In the genomic region with DNA sequence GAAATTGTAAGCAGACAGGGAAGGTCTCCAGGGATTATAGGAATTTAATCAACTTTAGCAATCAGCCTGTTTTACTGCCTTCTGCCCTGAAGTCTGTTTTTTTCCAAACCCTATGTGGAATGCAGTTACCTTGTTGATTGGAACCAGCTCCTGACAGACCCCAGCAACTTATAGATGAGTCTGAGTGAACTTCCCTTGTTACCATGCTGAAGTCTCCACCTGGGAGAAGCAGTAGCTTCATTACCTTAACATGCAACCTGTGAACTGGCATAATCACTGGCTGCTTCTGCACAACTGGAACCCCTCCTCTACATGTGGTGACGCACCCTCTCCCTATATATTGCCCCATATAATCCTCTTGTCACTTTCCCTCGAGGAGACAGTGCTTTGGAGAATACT, we compare ENCODE assay signal across 18 cellular contexts.
DNase-seq lines count a peak whose midpoint lies in the region; ATAC-seq and TF ChIP-seq lines count a peak whose summit lies in the region.
"Had no signal": no experiment of that assay in that cellular context is flagged by ENCODE, and none has a peak within 500 bp of the region (broad histone marks: within the 10 kb centered on the region; RNA-seq: fewer than 3 reads in every experiment).

No MANE protein-coding gene starts in this region.

- H3K9me3 Mint-ChIP-seq in Caco-2 (ENCODE audit: unreplicated experiment) = peaks cover 6% of the 10 kb centered on the region
- peaks cover 4% of the 10 kb centered on the region for H3K9me3 Mint-ChIP-seq in mesothelial cell of epicardium
- H3K9me3 Mint-ChIP-seq: memory B cell; stimulated activated naive CD8-positive, alpha-beta T cell treated with anti-CD3 and anti-CD28 coated beads, Interleukin-15, amount 100 ng/mL, for 72 hours had no signal

- POLR2A ChIA-PET in Caco-2 (lab: Charles Lee) = interaction anchor here (0.7 kb wide), 1 partner anchor 311 kb away, joined by 3 read pairs; the partner anchor contains the start of gene HNMT

- DNase-seq in Caco-2 (no peak), NCI-H69 (lab: John Stamatoyannopoulos, UW) (peak; percentile 43), epithelial cell of prostate (ENCODE audit: low read depth, low spot score) (no peak), mesothelial cell of epicardium (ENCODE audit: low spot score in 2 of 2, unreplicated experiment in 2 of 2) (no peak), testis (no peak), HPDE6-E6E7 (ENCODE audit: extremely low spot score) (no peak), NCI-H128 (lab: John Stamatoyannopoulos, UW; ENCODE audit: unreplicated experiment) (no peak)
- DNase-seq: activated CD4-positive, alpha-beta T cell treated with anti-CD3 and anti-CD28 coated beads, Interleukin-2, amount 50 U/mL, for 1 hour; activated T-cell treated with anti-CD3 and anti-CD28 coated beads for 4 hours; brain microvascular endothelial cell; CD4-positive, CD25-positive, alpha-beta regulatory T cell; NCI-H2081 treated with DMSO at 0.1 percent for 48 hours; stimulated activated naive CD8-positive, alpha-beta T cell treated with anti-CD3 and anti-CD28 coated beads, Interleukin-15, amount 100 ng/mL, for 72 hours had no signal

- H3K27me3 Mint-ChIP-seq in Caco-2 (ENCODE audit: insufficient read depth, unreplicated experiment) = no peaks in the 10 kb centered on the region
- no peaks in the 10 kb centered on the region for H3K27me3 Mint-ChIP-seq in mesothelial cell of epicardium (ENCODE audit: low read depth)
- H3K27me3 Mint-ChIP-seq: activated naive CD8-positive, alpha-beta T cell; CD4-positive, CD25-positive, alpha-beta regulatory T cell; memory B cell; stimulated activated naive CD8-positive, alpha-beta T cell treated with anti-CD3 and anti-CD28 coated beads, Interleukin-15, amount 100 ng/mL, for 72 hours had no signal

- intact Hi-C loops in Caco-2 (cut with micrococcal nuclease; ENCODE audit: unreplicated experiment) (loop anchor here (10.0 kb wide), 2 partner anchors 330 to 450 kb away; no protein-coding TSS in a partner anchor), testis (cut with DNase I; ENCODE audit: low total_unique reads) (no loop called here)

- TF ChIP-seq CTCF in Caco-2 (IDR thresholded peaks at IDR 0.05; ENCODE audit: insufficient read depth in 1 of 2, low read depth in 1 of 2, low read length in 1 of 2, severe bottlenecking in 1 of 2, unreplicated experiment in 1 of 2) (no peak), mesothelial cell of epicardium (IDR thresholded peaks at IDR 0.05; ENCODE audit: unreplicated experiment) (no peak), testis (IDR thresholded peaks at IDR 0.05) (no peak)

- H3K36me3 ChIP-seq in Caco-2 (ENCODE audit: control insufficient read depth, insufficient read depth, low read length) = no peaks in the 10 kb centered on the region
- H3K36me3 ChIP-seq in testis (ENCODE audit: low read depth, missing control alignments) = no peaks in the 10 kb centered on the region
- H3K36me3 ChIP-seq: brain microvascular endothelial cell, right atrium auricular region had no signal

- ATAC-seq in GM19455 (IDR thresholded peaks at IDR 0.05; ENCODE audit: unreplicated experiment) = no peak
- ATAC-seq: esophagus mucosa; stimulated activated naive CD8-positive, alpha-beta T cell treated with anti-CD3 and anti-CD28 coated beads, Interleukin-15, amount 100 ng/mL, for 72 hours had no signal

- H3K27ac Mint-ChIP-seq in Caco-2 (ENCODE audit: unreplicated experiment) = peak overlapping the region; percentile 86
- H3K27ac Mint-ChIP-seq in mesothelial cell of epicardium = peak overlapping the region; percentile 61
- H3K27ac Mint-ChIP-seq: activated naive CD8-positive, alpha-beta T cell; CD4-positive, CD25-positive, alpha-beta regulatory T cell; memory B cell; stimulated activated naive CD8-positive, alpha-beta T cell treated with anti-CD3 and anti-CD28 coated beads, Interleukin-15, amount 100 ng/mL, for 72 hours had no signal

- H3K4me3 Mint-ChIP-seq in Caco-2 (ENCODE audit: unreplicated experiment) (peak overlapping the region; percentile 46), mesothelial cell of epicardium (no peak overlapping the region)
- H3K4me3 Mint-ChIP-seq: activated naive CD8-positive, alpha-beta T cell; CD4-positive, CD25-positive, alpha-beta regulatory T cell; memory B cell; stimulated activated naive CD8-positive, alpha-beta T cell treated with anti-CD3 and anti-CD28 coated beads, Interleukin-15, amount 100 ng/mL, for 72 hours had no signal

- no peaks in the 10 kb centered on the region for H3K9me3 ChIP-seq in Caco-2
- no peaks in the 10 kb centered on the region for H3K9me3 ChIP-seq in testis
- H3K9me3 ChIP-seq: right atrium auricular region had no signal

- H3K27me3 ChIP-seq in Caco-2 (replicated peaks; ENCODE audit: control insufficient read depth, insufficient read depth, low read length) (no peaks in the 10 kb centered on the region), testis (no peaks in the 10 kb centered on the region)
- H3K27me3 ChIP-seq: brain microvascular endothelial cell, right atrium auricular region had no signal

- WGBS in testis, 2 donors = 77 to 80% methylated on average over 2 of the region's 2 CpGs

- H3K4me1 ChIP-seq in Caco-2 (peaks cover 49% of the 10 kb centered on the region), testis (no peaks in the 10 kb centered on the region)
- H3K4me1 ChIP-seq: right atrium auricular region had no signal

- peak overlapping the region; percentile 76 for H3K27ac ChIP-seq in epithelial cell of prostate
- H3K27ac ChIP-seq in testis = no peak overlapping the region
- H3K27ac ChIP-seq: brain microvascular endothelial cell, right atrium auricular region had no signal

- H3K4me3 ChIP-seq in Caco-2 (ENCODE audit: low read depth, low read length) (no peak overlapping the region), testis (no peak overlapping the region)
- H3K4me3 ChIP-seq: right atrium auricular region had no signal

- no peak for TF ChIP-seq POLR2A in testis (IDR thresholded peaks at IDR 0.05)

- no TSS peak for BruUV-seq in Caco-2 (replicated peaks; lab: Mats Ljungman, UMichigan)

- H3K4me1 Mint-ChIP-seq in Caco-2 (ENCODE audit: low read depth, unreplicated experiment) (peaks cover 29% of the 10 kb centered on the region), mesothelial cell of epicardium (peaks cover 40% of the 10 kb centered on the region)
- H3K4me1 Mint-ChIP-seq: memory B cell; stimulated activated naive CD8-positive, alpha-beta T cell treated with anti-CD3 and anti-CD28 coated beads, Interleukin-15, amount 100 ng/mL, for 72 hours had no signal

- H3K36me3 Mint-ChIP-seq in Caco-2 (ENCODE audit: insufficient read depth, unreplicated experiment) (no peaks in the 10 kb centered on the region), mesothelial cell of epicardium (no peaks in the 10 kb centered on the region)
- H3K36me3 Mint-ChIP-seq: activated naive CD8-positive, alpha-beta T cell; CD4-positive, CD25-positive, alpha-beta regulatory T cell had no signal

- CTCF ChIA-PET in Caco-2 (lab: Charles Lee) = no interaction called here
